ENCODE assay signal across 26 cellular contexts in genomic region chr19:2732157-2732725, GRCh38. TPM values are rescaled to one million over a fixed set of nuclear protein-coding genes. Genes with fewer than 3 reads are reported as not detected.
"Had no signal": no experiment of that assay in that cellular context is flagged by ENCODE, and none has a peak within 500 bp of the region (broad histone marks: within the 10 kb centered on the region; RNA-seq: fewer than 3 reads in every experiment).

No MANE protein-coding gene starts in this region.

- H3K4me3 ChIP-seq: left ventricle myocardium inferior, lung, psoas muscle, right lobe of liver, smooth muscle cell, tibial nerve, uterus had no signal

- H3K4me1 ChIP-seq: left ventricle myocardium inferior, parathyroid adenoma, psoas muscle, right lobe of liver, tibial nerve, uterus had no signal

- H3K9ac ChIP-seq: parathyroid adenoma had no signal

- H3K9me3 ChIP-seq: psoas muscle, right lobe of liver, tibial nerve, uterus had no signal

- DNase-seq: head of caudate nucleus; hippocampal formation; immature natural killer cell; kidney; left ventricle myocardium inferior; mesendoderm; naive B cell; nucleus accumbens; right lobe of liver; stimulated activated CD4-positive, alpha-beta T cell treated with anti-CD3 and anti-CD28 coated beads, Interleukin-1b, Interleukin-23, amount 100 ng/mL, for 48 hours; stimulated activated CD4-positive, alpha-beta T cell treated with anti-CD3 and anti-CD28 coated beads, Interleukin-2, amount 100 ng/mL, for 48 hours; stimulated activated CD4-positive, alpha-beta T cell treated with anti-CD3 and anti-CD28 coated beads, Interleukin-4, amount 100 ng/mL, for 4 hours; stimulated activated CD8-positive, alpha-beta memory T cell treated with anti-CD3 and anti-CD28 coated beads, Interleukin-4, amount 100 ng/mL, for 48 hours; stimulated activated naive B cell treated with anti-CD40 and anti-IgM and Interleukin-4, amounts not matched to agents 10 μg/mL and 1 μg/mL and 100 μg/mL, for 72 hours; uterus had no signal

- H3K36me3 ChIP-seq: uterus had no signal

- ATAC-seq: psoas muscle; right lobe of liver; stimulated activated naive B cell treated with anti-CD40 and anti-IgM and Interleukin-4, amounts not matched to agents 10 μg/mL and 1 μg/mL and 100 μg/mL, for 72 hours had no signal

- H3K4me2 ChIP-seq: smooth muscle cell had no signal

- H3K27me3 Mint-ChIP-seq: naive B cell; stimulated activated naive B cell treated with anti-CD40 and anti-IgM and Interleukin-4, amounts not matched to agents 10 μg/mL and 1 μg/mL and 100 μg/mL, for 72 hours; stimulated activated naive CD8-positive, alpha-beta T cell treated with anti-CD3 and anti-CD28 coated beads, Interleukin-15, Interleukin-2, amounts not matched to agents 100 ng/mL and 50 ng/mL, for 24 hours had no signal

- FAIRE-seq: islet of Langerhans, kidney had no signal

- H3K27ac Mint-ChIP-seq: mesothelial cell of epicardium; nephron; stimulated activated naive B cell treated with anti-CD40 and anti-IgM and Interleukin-4, amounts not matched to agents 10 μg/mL and 1 μg/mL and 100 μg/mL, for 72 hours; stimulated activated naive CD8-positive, alpha-beta T cell treated with anti-CD3 and anti-CD28 coated beads, Interleukin-15, Interleukin-2, amounts not matched to agents 100 ng/mL and 50 ng/mL, for 24 hours; type B pancreatic cell had no signal

- H3K4me1 Mint-ChIP-seq: mesothelial cell of epicardium, neural crest cell had no signal

- H3K27me3 ChIP-seq: right lobe of liver, uterus had no signal

- H3K27ac ChIP-seq: left ventricle myocardium inferior, parathyroid adenoma, psoas muscle, right lobe of liver, tibial nerve, uterus had no signal

- H3K4me3 Mint-ChIP-seq: immature natural killer cell; mesothelial cell of epicardium; naive B cell; nephron; neural crest cell; stimulated activated naive B cell treated with anti-CD40 and anti-IgM and Interleukin-4, amounts not matched to agents 10 μg/mL and 1 μg/mL and 100 μg/mL, for 72 hours; stimulated activated naive CD8-positive, alpha-beta T cell treated with anti-CD3 and anti-CD28 coated beads, Interleukin-15, Interleukin-2, amounts not matched to agents 100 ng/mL and 50 ng/mL, for 24 hours; type B pancreatic cell had no signal

- H3K9me3 Mint-ChIP-seq: immature natural killer cell; mesothelial cell of epicardium; naive B cell; nephron; neural crest cell; stimulated activated naive B cell treated with anti-CD40 and anti-IgM and Interleukin-4, amounts not matched to agents 10 μg/mL and 1 μg/mL and 100 μg/mL, for 72 hours; stimulated activated naive CD8-positive, alpha-beta T cell treated with anti-CD3 and anti-CD28 coated beads, Interleukin-15, Interleukin-2, amounts not matched to agents 100 ng/mL and 50 ng/mL, for 24 hours; type B pancreatic cell had no signal

- H2AFZ ChIP-seq: parathyroid adenoma had no signal

- H3K79me2 ChIP-seq: parathyroid adenoma had no signal

RNA-seq across cellular contexts. Expression of gene DIRAS1, which starts 11.1 kb away (rescaled TPM):
- polyA plus RNA-seq: immature natural killer cell had no signal
